Comparison of ENCODE assay signal across 8 cellular contexts in the genomic region with DNA sequence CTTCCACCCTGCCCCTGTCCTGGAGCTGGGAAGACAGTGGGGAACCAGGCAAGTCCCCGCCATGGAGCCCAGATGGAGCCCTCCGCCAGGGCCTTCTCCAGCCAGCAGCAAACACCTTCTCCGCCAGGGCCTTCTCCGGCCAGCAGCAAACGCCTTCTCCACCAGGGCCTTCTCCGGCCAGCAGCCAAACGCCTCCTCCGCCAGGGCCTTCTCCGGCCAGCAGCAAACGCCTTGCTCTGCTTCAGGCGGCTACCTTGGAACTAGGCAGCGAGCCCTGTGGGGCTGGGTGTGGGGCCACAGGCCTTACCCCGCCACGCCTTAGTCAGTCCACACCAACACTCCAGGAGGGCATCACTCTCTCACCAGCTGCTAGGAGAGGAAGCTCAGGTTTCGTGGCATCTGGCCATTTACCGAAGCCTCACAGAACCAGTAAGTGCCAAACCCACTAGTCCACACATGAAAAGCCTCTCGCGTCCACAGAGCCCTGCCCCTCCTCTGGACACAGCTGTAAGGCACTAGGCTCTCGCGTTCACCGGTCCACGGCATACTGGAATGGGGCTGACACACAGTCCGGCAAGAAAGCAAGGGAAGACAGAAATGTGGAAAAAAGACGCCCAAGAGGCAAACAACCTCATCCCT. TPM values are rescaled to one million over a fixed set of nuclear protein-coding genes. Genes with fewer than 3 reads are reported as not detected.
DNase-seq lines count a peak whose midpoint lies in the region; ATAC-seq and TF ChIP-seq lines count a peak whose summit lies in the region.

No MANE protein-coding gene starts in this region.

- H3K27ac Mint-ChIP-seq in H9, result peak overlapping the region; percentile 19 to 72 (median 64); a peak in 3 of 7 replicates
- peak overlapping the region; percentile 69; the same call in 1 of the 2 replicates for H3K27ac Mint-ChIP-seq in WTC11

- no peak for TF ChIP-seq EP300 in stomach (IDR thresholded peaks at IDR 0.05)

- no peaks in the 10 kb centered on the region for H4K20me1 ChIP-seq in H9 (ENCODE audit: control insufficient read depth, insufficient read depth, insufficient read length)

- ATAC-seq in WTC11, result no peak
- peak; percentile 61 for ATAC-seq in Right ventricle myocardium superior (ENCODE audit: poor library complexity)
- no peak for ATAC-seq in HG02623 (IDR thresholded peaks at IDR 0.05; ENCODE audit: unreplicated experiment)

- H4K5ac ChIP-seq in H9 (ENCODE audit: insufficient read length, low read depth, low read length), result no peak overlapping the region

- H3K4me3 Mint-ChIP-seq in H9 (no peak overlapping the region), WTC11 (no peak overlapping the region)

- H3K9me3 Mint-ChIP-seq in H9 (no peaks in the 10 kb centered on the region), WTC11 (no peaks in the 10 kb centered on the region)

- no peak overlapping the region for H2BK12ac ChIP-seq in H9 (ENCODE audit: insufficient read length, low read depth, low read length)

- H4K8ac ChIP-seq in H9 (replicated peaks; ENCODE audit: insufficient read length, low read depth, low read length), result no peak overlapping the region

- no peaks in the 10 kb centered on the region for H3K23me2 ChIP-seq in H9 (ENCODE audit: insufficient read length, low read depth, low read length, poor library complexity, severe bottlenecking)

- H3K27me3 ChIP-seq in H9 (ENCODE audit: insufficient read depth, low read length) (no peaks in the 10 kb centered on the region), stomach (no peaks in the 10 kb centered on the region)

- no peak overlapping the region for H4K91ac ChIP-seq in H9 (ENCODE audit: insufficient read length, low read depth, low read length)

- no peaks in the 10 kb centered on the region for H3K36me3 ChIP-seq in stomach

- H2AK5ac ChIP-seq in H9 (ENCODE audit: insufficient read length, low read length), result no peak overlapping the region

- H3K4me1 Mint-ChIP-seq in H9, result peaks cover 18 to 37% of the 10 kb centered on the region in 2 experiments
- peaks cover 25% of the 10 kb centered on the region for H3K4me1 Mint-ChIP-seq in WTC11

- no peak overlapping the region for H2BK20ac ChIP-seq in H9 (ENCODE audit: low read depth, low read length, poor library complexity, severe bottlenecking)

- H3K79me1 ChIP-seq in H9 (ENCODE audit: insufficient read depth, low read depth, low read length, poor library complexity, severe bottlenecking), result peaks cover 6% of the 10 kb centered on the region

- intact Hi-C loops in Right ventricle myocardium superior (cut with DNase I), result no loop called here
- intact Hi-C loops in stomach (cut with DNase I; ENCODE audit: low total_unique reads), result no loop called here

- H3K18ac ChIP-seq in H9 (ENCODE audit: insufficient read length, low read depth, low read length), result no peak overlapping the region

- H2BK15ac ChIP-seq in H9 (ENCODE audit: low read depth, low read length), result no peak overlapping the region

- no peak for TF ChIP-seq POLR2A in stomach (IDR thresholded peaks at IDR 0.05)

- no peak overlapping the region for H2BK5ac ChIP-seq in H9 (ENCODE audit: insufficient read length, low read length)

- H3K4ac ChIP-seq in H9 (ENCODE audit: low read depth, low read length), result no peak overlapping the region

- POLR2A ChIA-PET in WTC11 (lab: Charles Lee), result no interaction called here

- CTCF ChIA-PET in WTC11 (lab: Charles Lee), result interaction anchor here (2.6 kb wide), 1 partner anchor 20 kb away, joined by 11 read pairs; no protein-coding TSS in a partner anchor

- no peak overlapping the region; the same call in 1 of the 2 replicates for H3K14ac ChIP-seq in H9 (ENCODE audit: insufficient read depth, low read length)

- H2BK120ac ChIP-seq in H9 (ENCODE audit: low read depth, low read length, poor library complexity, severe bottlenecking), result no peak overlapping the region

- no peak overlapping the region for H3K23ac ChIP-seq in H9 (ENCODE audit: insufficient read length, low read depth, low read length)

- no peaks in the 10 kb centered on the region for H3K4me1 ChIP-seq in H9 (ENCODE audit: insufficient read depth, low read length)
- H3K4me1 ChIP-seq in stomach, result peaks cover 73 to 100% (median 88%) of the 10 kb centered on the region in 4 donors

- no peak for TF ChIP-seq CTCF in H9 (conservative IDR thresholded peaks at IDR 0.05)
- TF ChIP-seq CTCF in WTC11 (IDR thresholded peaks at IDR 0.05), result no peak
- peak in 1 of 7 experiments; percentile 4 for TF ChIP-seq CTCF in stomach (IDR thresholded peaks at IDR 0.05)

- peaks cover 5% of the 10 kb centered on the region; the same call in 1 of the 2 replicates for H3K79me2 ChIP-seq in H9 (ENCODE audit: insufficient read depth, low read length)

- H3K27me3 Mint-ChIP-seq in H9 (ENCODE audit: low read depth), result no peaks in the 10 kb centered on the region; the same call in 1 of the 2 replicates
- no peaks in the 10 kb centered on the region for H3K27me3 Mint-ChIP-seq in WTC11 (ENCODE audit: low read depth)

- H3K9me3 ChIP-seq in H9 (ENCODE audit: control insufficient read depth, low read depth, low read length), result no peaks in the 10 kb centered on the region
- H3K9me3 ChIP-seq in stomach, result no peaks in the 10 kb centered on the region

- no CpG with 5 or more reads among the region's 24 CpGs for WGBS in H9 (ENCODE audit: extremely low coverage, insufficient read length, low lambda C conversion rate)
- WGBS in stomach, 5 donors, result 23 to 28% (median 26%) methylated on average over 11 to 24 of the region's 24 CpGs

- H3K27ac ChIP-seq in H9 (ENCODE audit: insufficient read length, low read depth, low read length) (no peak overlapping the region), stomach (peak overlapping the region; percentile 79 to 84 (median 81))

- DNase-seq in H9 (no peak), WTC11 (ENCODE audit: low spot score) (no peak), Right ventricle myocardium superior (peak; percentile 80), stomach (peak; percentile 73), epidermal melanocyte (ENCODE audit: insufficient read length, low spot score) (no peak), ureter (ENCODE audit: low spot score) (no peak), AML-193 (lab: John Stamatoyannopoulos, UW) (no peak)

- no peak overlapping the region for H3T11ph ChIP-seq in H9 (ENCODE audit: low read length)

- H3K9ac ChIP-seq in H9 (ENCODE audit: extremely low read depth, insufficient read length, low read length), result no peak overlapping the region

- no peak overlapping the region for H2AFZ ChIP-seq in H9 (ENCODE audit: low read length)

- no peak overlapping the region for H3K4me3 ChIP-seq in stomach

- H3K36me3 Mint-ChIP-seq in H9 (ENCODE audit: insufficient read depth in 1 of 3, low read depth in 3 of 3), result peaks cover 0 to 8% (median 7%) of the 10 kb centered on the region in 3 experiments; a peak in 6 of 7 replicates
- peaks cover 6% of the 10 kb centered on the region; the same call in 1 of the 2 replicates for H3K36me3 Mint-ChIP-seq in WTC11

- H3K4me2 ChIP-seq in H9 (ENCODE audit: insufficient read depth, insufficient read length, low read length), result no peak overlapping the region

- no peak overlapping the region for H3K56ac ChIP-seq in H9 (ENCODE audit: insufficient read length, low read depth, low read length)

TF ChIP-seq in WTC11, 78 proteins besides CTCF, POLR2A, EP300 and RAD21 (continues in another document):
- TF ChIP-seq, protein P1, sequence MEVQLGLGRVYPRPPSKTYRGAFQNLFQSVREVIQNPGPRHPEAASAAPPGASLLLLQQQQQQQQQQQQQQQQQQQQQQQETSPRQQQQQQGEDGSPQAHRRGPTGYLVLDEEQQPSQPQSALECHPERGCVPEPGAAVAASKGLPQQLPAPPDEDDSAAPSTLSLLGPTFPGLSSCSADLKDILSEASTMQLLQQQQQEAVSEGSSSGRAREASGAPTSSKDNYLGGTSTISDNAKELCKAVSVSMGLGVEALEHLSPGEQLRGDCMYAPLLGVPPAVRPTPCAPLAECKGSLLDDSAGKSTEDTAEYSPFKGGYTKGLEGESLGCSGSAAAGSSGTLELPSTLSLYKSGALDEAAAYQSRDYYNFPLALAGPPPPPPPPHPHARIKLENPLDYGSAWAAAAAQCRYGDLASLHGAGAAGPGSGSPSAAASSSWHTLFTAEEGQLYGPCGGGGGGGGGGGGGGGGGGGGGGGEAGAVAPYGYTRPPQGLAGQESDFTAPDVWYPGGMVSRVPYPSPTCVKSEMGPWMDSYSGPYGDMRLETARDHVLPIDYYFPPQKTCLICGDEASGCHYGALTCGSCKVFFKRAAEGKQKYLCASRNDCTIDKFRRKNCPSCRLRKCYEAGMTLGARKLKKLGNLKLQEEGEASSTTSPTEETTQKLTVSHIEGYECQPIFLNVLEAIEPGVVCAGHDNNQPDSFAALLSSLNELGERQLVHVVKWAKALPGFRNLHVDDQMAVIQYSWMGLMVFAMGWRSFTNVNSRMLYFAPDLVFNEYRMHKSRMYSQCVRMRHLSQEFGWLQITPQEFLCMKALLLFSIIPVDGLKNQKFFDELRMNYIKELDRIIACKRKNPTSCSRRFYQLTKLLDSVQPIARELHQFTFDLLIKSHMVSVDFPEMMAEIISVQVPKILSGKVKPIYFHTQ (CRISPR knock-in tag; IDR thresholded peaks at IDR 0.05), result no peak
- TF ChIP-seq, protein P2, sequence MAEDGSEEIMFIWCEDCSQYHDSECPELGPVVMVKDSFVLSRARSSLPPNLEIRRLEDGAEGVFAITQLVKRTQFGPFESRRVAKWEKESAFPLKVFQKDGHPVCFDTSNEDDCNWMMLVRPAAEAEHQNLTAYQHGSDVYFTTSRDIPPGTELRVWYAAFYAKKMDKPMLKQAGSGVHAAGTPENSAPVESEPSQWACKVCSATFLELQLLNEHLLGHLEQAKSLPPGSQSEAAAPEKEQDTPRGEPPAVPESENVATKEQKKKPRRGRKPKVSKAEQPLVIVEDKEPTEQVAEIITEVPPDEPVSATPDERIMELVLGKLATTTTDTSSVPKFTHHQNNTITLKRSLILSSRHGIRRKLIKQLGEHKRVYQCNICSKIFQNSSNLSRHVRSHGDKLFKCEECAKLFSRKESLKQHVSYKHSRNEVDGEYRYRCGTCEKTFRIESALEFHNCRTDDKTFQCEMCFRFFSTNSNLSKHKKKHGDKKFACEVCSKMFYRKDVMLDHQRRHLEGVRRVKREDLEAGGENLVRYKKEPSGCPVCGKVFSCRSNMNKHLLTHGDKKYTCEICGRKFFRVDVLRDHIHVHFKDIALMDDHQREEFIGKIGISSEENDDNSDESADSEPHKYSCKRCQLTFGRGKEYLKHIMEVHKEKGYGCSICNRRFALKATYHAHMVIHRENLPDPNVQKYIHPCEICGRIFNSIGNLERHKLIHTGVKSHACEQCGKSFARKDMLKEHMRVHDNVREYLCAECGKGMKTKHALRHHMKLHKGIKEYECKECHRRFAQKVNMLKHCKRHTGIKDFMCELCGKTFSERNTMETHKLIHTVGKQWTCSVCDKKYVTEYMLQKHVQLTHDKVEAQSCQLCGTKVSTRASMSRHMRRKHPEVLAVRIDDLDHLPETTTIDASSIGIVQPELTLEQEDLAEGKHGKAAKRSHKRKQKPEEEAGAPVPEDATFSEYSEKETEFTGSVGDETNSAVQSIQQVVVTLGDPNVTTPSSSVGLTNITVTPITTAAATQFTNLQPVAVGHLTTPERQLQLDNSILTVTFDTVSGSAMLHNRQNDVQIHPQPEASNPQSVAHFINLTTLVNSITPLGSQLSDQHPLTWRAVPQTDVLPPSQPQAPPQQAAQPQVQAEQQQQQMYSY (CRISPR knock-in tag; IDR thresholded peaks at IDR 0.05), result no peak

RNA-seq across cellular contexts. Expression of a gene that starts 41.0 kb away (rescaled TPM):
- total RNA-seq in H9 (2021) (54.9 and 56.9 TPM in 2 replicates), WTC11 (2021) (49.9 to 58.2 TPM (median 50.2 TPM) in 3 replicates), Right ventricle myocardium superior (37.2 TPM), stomach (10 to 100 TPM in 3 of 5 donors, 1 to 10 TPM in 2; 3.1 to 30.4 (median 16.7) TPM), ureter (68.3 TPM)
- polyA plus RNA-seq in stomach, result 10 to 100 TPM; 21.2 to 33.8 (median 27.4) TPM

Comparison
In these comparisons a context has a peak if more than half of its experiments do, and no peak if none do; other contexts are left out.
1. DNase-seq: peak in Right ventricle myocardium superior (single experiment) and stomach (single experiment); none in H9 (single experiment), WTC11 (single experiment), epidermal melanocyte (single experiment), ureter (single experiment) and AML-193 (0 of 2).